In the genomic region with DNA sequence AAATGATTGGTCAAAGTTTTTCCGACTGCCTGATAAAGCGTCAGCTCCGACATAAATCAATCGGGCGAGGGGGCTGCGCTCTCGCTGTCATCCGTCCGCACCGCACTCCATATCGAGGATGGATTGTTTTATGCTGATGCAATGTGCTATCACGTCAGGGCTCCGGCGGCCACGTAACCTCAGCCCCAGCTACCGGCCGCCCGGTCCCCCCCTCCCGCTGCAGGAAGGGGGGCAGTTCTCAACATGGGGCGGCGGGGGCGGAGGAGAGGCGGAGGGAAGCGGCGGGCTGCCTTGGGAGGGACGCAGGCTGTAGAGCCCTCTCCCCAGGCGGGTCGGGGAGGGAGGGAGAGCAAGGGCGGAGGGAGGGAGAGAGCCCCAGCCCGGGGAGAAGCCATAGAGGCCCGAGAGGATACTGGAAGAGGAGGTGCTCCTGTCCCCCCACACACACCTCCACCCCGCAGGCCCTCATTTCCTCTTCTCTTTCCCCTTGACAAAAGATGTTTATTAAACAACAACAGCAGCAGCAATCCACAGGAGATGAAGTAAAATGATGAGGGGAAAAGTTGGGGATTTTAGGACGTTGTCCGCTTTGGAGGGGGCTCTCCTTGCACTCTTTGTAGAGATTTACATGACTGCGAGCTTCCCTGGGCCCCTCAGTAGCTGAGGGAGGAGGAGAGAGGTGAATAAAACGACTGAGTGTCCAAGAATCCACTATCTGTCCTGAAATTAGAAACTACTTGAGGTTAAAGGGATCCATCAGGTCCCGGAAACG, we compare ENCODE assay signal across 9 cellular contexts.
DNase-seq lines count a peak whose midpoint lies in the region; ATAC-seq lines count a peak whose summit lies in the region.
"Had no signal": no experiment of that assay in that cellular context is flagged by ENCODE, and none has a peak within 500 bp of the region (broad histone marks: within the 10 kb centered on the region; RNA-seq: fewer than 3 reads in every experiment).

No MANE protein-coding gene starts in this region.

- H3K9ac ChIP-seq in mucosa of rectum (ENCODE audit: low read depth in 1 of 2, low read length in 2 of 2): peak overlapping the region; percentile 38 to 84

- ATAC-seq in GM18867 (IDR thresholded peaks at IDR 0.05; ENCODE audit: unreplicated experiment) (no peak), GM18909 (IDR thresholded peaks at IDR 0.05; ENCODE audit: poor library complexity, unreplicated experiment) (no peak)

- no peaks in the 10 kb centered on the region for H3K9me3 ChIP-seq in mucosa of rectum (ENCODE audit: control insufficient read depth in 2 of 2, low read length in 2 of 2)
- H3K9me3 ChIP-seq: upper lobe of left lung had no signal

- H3K36me3 ChIP-seq in mucosa of rectum (ENCODE audit: control insufficient read depth in 2 of 2, insufficient read depth in 2 of 2, low read length in 2 of 2): no peaks in the 10 kb centered on the region
- H3K36me3 ChIP-seq: upper lobe of left lung had no signal

- H3K27ac ChIP-seq in mucosa of rectum (ENCODE audit: low read depth in 2 of 2, low read length in 2 of 2): peak overlapping the region; percentile 91 to 94
- H3K27ac ChIP-seq: upper lobe of left lung had no signal

- DNase-seq in DMS79 (lab: John Stamatoyannopoulos, UW) (peak; percentile 20), NCI-H1105 treated with DMSO at 0.1 percent for 48 hours (lab: John Stamatoyannopoulos, UW) (peak; percentile 34), superior temporal gyrus (ENCODE audit: extremely low spot score) (no peak), NCI-H2171 (lab: John Stamatoyannopoulos, UW) (no peak)
- DNase-seq in activated T-helper 9 cell treated with anti-CD3 and anti-CD28 coated beads, Interleukin-2, amount 50 U/mL, for 16 hours (ENCODE audit: low read depth): peak; percentile 48

- peak overlapping the region; percentile 72 to 74 for H3K4me3 ChIP-seq in mucosa of rectum (ENCODE audit: low read length in 2 of 2)

- peaks cover 21 to 47% of the 10 kb centered on the region in 2 donors for H3K27me3 ChIP-seq in mucosa of rectum (ENCODE audit: control insufficient read depth in 2 of 2, insufficient read depth in 2 of 2, low read length in 2 of 2)

- peaks cover 52 to 57% of the 10 kb centered on the region in 2 donors for H3K4me1 ChIP-seq in mucosa of rectum (ENCODE audit: control insufficient read depth in 2 of 2, insufficient read depth in 2 of 2, low read length in 2 of 2)

Comparison
In these comparisons a context has a peak if more than half of its experiments do, and no peak if none do; other contexts are left out.
1. DNase-seq: peak in DMS79 (single experiment), NCI-H1105 treated with DMSO at 0.1 percent for 48 hours (single experiment) and activated T-helper 9 cell treated with anti-CD3 and anti-CD28 coated beads, Interleukin-2, amount 50 U/mL, for 16 hours (single experiment); none in superior temporal gyrus (single experiment) and NCI-H2171 (single experiment).